Comparison of ENCODE assay signal across 8 cellular contexts in the genomic region with DNA sequence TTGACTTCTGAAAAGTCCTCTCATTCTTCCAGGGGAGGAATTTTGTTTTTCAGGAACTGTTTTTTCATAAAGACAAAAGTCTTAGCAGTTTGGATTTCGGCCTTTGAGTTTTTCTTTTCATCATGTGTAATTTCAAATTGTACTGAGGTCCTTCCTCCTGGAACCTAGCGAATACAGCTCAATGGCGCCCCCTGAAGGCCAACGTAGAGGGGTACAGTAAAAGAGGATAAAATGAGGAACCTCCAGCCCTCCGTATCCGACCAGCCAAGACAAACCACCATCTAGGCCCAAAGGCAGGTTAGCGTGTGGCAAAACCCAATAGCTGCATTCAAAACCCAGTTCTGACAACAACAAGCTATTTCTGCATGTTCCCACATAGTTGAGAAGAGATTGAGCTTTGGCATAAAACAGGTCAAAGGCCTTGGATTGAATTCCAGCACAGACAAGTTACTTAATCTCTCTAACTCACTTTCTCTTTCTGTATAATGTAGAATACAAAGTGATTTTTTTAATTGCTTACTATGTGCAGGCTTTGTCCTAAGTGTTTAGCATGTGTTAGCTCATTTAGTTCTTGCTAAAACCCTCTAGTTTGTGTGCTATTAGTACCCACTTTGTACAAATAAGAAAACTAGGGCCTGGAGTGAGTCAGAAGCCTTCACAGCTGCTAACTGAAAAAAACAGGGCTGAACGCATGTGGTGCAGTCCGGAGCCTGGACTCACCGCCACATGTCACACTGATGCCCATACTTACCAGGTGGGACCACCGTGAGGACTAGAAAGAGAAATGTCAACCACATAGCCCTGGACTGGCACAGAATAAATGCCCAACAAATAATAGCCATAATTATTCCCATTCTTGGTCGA. TPM values are rescaled to one million over a fixed set of nuclear protein-coding genes. Genes with fewer than 3 reads are reported as not detected.
A peak's percentile ranks its signal among the peaks of the same experiment; 100 is the strongest.
DNase-seq lines count a peak whose midpoint lies in the region; ATAC-seq and TF ChIP-seq lines count a peak whose summit lies in the region.

No MANE protein-coding gene starts in this region.

- no peak overlapping the region for H3K27ac ChIP-seq in SK-N-MC

- H3K4me1 Mint-ChIP-seq in progenitor cell of endocrine pancreas (ENCODE audit: low read depth) = no peaks in the 10 kb centered on the region

- no peak overlapping the region for H3K4me3 Mint-ChIP-seq in progenitor cell of endocrine pancreas (ENCODE audit: low read depth)

- H3K9ac ChIP-seq in SK-N-MC (ENCODE audit: insufficient read length) = no peak overlapping the region

- TF ChIP-seq CTCF in LNCAP (IDR thresholded peaks at IDR 0.05) (peak; percentile 80), progenitor cell of endocrine pancreas (IDR thresholded peaks at IDR 0.05; ENCODE audit: unreplicated experiment) (peak; percentile 87)

- peak; percentile 59 for ATAC-seq in GM21825 (IDR thresholded peaks at IDR 0.05; ENCODE audit: unreplicated experiment)

- intact Hi-C loops in head of caudate nucleus (cut with DNase I) = loop anchor here (5.0 kb wide), 2 partner anchors 338 to 458 kb away; no protein-coding TSS in a partner anchor

- H3K9me3 ChIP-seq in SK-N-MC (ENCODE audit: low read depth, low read length) = no peaks in the 10 kb centered on the region

- peak; percentile 88 for DNase-seq in Daoy (ENCODE audit: low read depth)
- DNase-seq in SK-N-MC (ENCODE audit: low read depth, low spot score) = peak; percentile 60
- peak; percentile 88 for DNase-seq in activated naive CD4-positive, alpha-beta T cell treated with anti-CD3 and anti-CD28 coated beads, Interleukin-2, amount 50 U/mL, for 16 hours
- peak; percentile 67 to 94 (median 84) for DNase-seq in head of caudate nucleus
- DNase-seq in progenitor cell of endocrine pancreas (ENCODE audit: low spot score, unreplicated experiment) = peak; percentile 68
- peak; percentile 92 for DNase-seq in ureter (ENCODE audit: low spot score)

- peaks cover 58% of the 10 kb centered on the region for H3K27me3 Mint-ChIP-seq in progenitor cell of endocrine pancreas

- no peak overlapping the region for H3K4me3 ChIP-seq in SK-N-MC

- H3K36me3 Mint-ChIP-seq in progenitor cell of endocrine pancreas (ENCODE audit: insufficient read depth) = no peaks in the 10 kb centered on the region

- no peaks in the 10 kb centered on the region for H3K36me3 ChIP-seq in SK-N-MC (ENCODE audit: insufficient read depth, low read length)

- no peak overlapping the region for H3K27ac Mint-ChIP-seq in progenitor cell of endocrine pancreas

- H3K9me3 Mint-ChIP-seq in progenitor cell of endocrine pancreas (ENCODE audit: low read depth) = no peaks in the 10 kb centered on the region

RNA-seq across cellular contexts. Expression of a gene that starts 43.2 kb away (rescaled TPM):
- 46.2 and 70.7 TPM in 2 replicates for total RNA-seq in Daoy (2014; rRNA removed; shearing (Covaris generic))
- total RNA-seq in progenitor cell of endocrine pancreas (3.0 and 5.2 TPM in 2 replicates), ureter (112 TPM)
